Comparison of ENCODE assay signal across 9 cellular contexts in the genomic region with DNA sequence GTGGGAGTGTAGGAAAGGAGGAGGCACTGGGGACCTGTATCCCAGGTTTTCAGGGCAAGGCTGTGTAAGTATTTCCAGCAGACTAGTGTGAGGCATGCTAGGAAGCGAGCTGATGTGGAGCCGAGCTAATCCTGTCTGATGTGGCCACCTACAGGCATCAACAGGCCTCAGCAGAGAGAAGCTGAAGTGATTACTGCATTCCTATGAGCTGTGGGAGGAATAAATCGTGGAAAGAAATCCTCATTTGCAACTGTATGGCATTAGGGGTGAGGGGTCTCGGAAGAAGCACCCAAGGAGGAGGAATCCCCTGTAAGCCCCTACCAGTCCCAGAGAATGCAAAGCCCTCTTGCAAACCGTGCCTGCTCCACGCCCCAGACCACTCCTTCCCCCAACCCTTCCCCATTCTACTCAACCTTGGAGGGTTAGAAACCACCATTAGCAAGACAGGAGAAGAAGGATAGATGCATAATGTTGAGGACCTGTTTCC. TPM values are rescaled to one million over a fixed set of nuclear protein-coding genes. Genes with fewer than 3 reads are reported as not detected.
DNase-seq lines count a peak whose midpoint lies in the region; ATAC-seq, FAIRE-seq and TF ChIP-seq lines count a peak whose summit lies in the region.
"Had no signal": no experiment of that assay in that cellular context is flagged by ENCODE, and none has a peak within 500 bp of the region (broad histone marks: within the 10 kb centered on the region; RNA-seq: fewer than 3 reads in every experiment).

No MANE protein-coding gene starts in this region.

- H3K4me3 Mint-ChIP-seq in natural killer cell treated with Interleukin-12 subunit alpha and Interleukin-12 subunit beta and Interleukin-15 and Interleukin-18, amount 100 ng/mL, for 72 hours: no peak overlapping the region
- H3K4me3 Mint-ChIP-seq: central memory CD8-positive, alpha-beta T cell had no signal

- H3K27me3 ChIP-seq in H1 (replicated peaks in 1 of 4; ENCODE audit: control insufficient read depth in 3 of 4, extremely low read depth in 1 of 4, insufficient read depth in 3 of 4, low read length in 3 of 4): no peaks in the 10 kb centered on the region

- TF ChIP-seq POLR2A in H1 (IDR thresholded peaks at IDR 0.05; ENCODE audit: control extremely low read depth in 1 of 2, low read depth in 2 of 2, low read length in 2 of 2): 0 out of 3 replicates have a peak, but pooled peaks of 1 of the 2 experiments have one; percentile 28

- H3K4me2 ChIP-seq in H1 (ENCODE audit: insufficient read depth in 1 of 2, low read depth in 2 of 2, low read length in 2 of 2): peak overlapping the region; percentile 0 to 51; a peak in 2 of 4 replicates

- no peak overlapping the region for H2BK20ac ChIP-seq in H1 (ENCODE audit: low read length)

- no peak for ATAC-seq in GM21619 (IDR thresholded peaks at IDR 0.05; ENCODE audit: unreplicated experiment)
- ATAC-seq in GM21526 (IDR thresholded peaks at IDR 0.05; ENCODE audit: low FRiP score, unreplicated experiment): no peak
- no peak for ATAC-seq in natural killer cell treated with Interleukin-12 subunit alpha and Interleukin-12 subunit beta and Interleukin-15 and Interleukin-18, amount 100 ng/mL, for 72 hours

- no peak overlapping the region for H3K9ac ChIP-seq in H1 (replicated peaks in 1 of 4; ENCODE audit: extremely low read depth in 1 of 4, low read depth in 3 of 4, low read length in 3 of 4)

- POLR2A ChIA-PET in H1 (lab: Charles Lee; ENCODE audit: partially characterized antibody): interaction anchor here (0.6 to 3.2 kb wide), 7 partner anchors 9 to 184 kb away, joined by 3 to 17 read pairs (median 4); partner anchors contain the start of gene VARS2

- no peaks in the 10 kb centered on the region for H3K4me1 Mint-ChIP-seq in natural killer cell treated with Interleukin-12 subunit alpha and Interleukin-12 subunit beta and Interleukin-15 and Interleukin-18, amount 100 ng/mL, for 72 hours (ENCODE audit: low read depth in 2 of 2)
- H3K4me1 Mint-ChIP-seq: central memory CD8-positive, alpha-beta T cell had no signal

- peak overlapping the region; percentile 40; the same call in 1 of the 2 replicates for H2BK5ac ChIP-seq in H1 (ENCODE audit: low read depth, low read length)

- 0 out of 2 replicates have a peak overlapping the region, but pooled peaks have one; percentile 17 for H2AFZ ChIP-seq in H1 (ENCODE audit: low read length)

- H2BK12ac ChIP-seq in H1 (ENCODE audit: low read depth, low read length): no peak overlapping the region; the same call in 1 of the 2 replicates

- CTCF ChIA-PET in H1 (lab: Charles Lee; ENCODE audit: partially characterized antibody): interaction anchor here (0.6 to 4.4 kb wide), 37 partner anchors 9 to 339 kb away, joined by 3 to 143 read pairs (median 5); partner anchors contain the start of genes DDR1, MUCL3, SFTA2 and VARS2

- H3K27ac ChIP-seq in H1 (ENCODE audit: low read depth, low read length): no peak overlapping the region; the same call in 1 of the 2 replicates

- H3K9me3 ChIP-seq in H1 (ENCODE audit: insufficient read depth in 2 of 2, low read depth in 1 of 2, low read length in 1 of 2): 0 out of 4 replicates have a peak, but pooled peaks cover 0 to 3% of the 10 kb centered on the region in 2 experiments

- H3K56ac ChIP-seq in H1 (replicated peaks; ENCODE audit: insufficient read length, low read depth, low read length): no peak overlapping the region

- TF ChIP-seq RAD21 in H1 (IDR thresholded peaks at IDR 0.05 in 1 of 2, conservative IDR thresholded peaks at IDR 0.05 in 1 of 2; ENCODE audit: low read depth in 2 of 2, low read length in 2 of 2): peak; percentile 85 to 87

- 10% methylated on average over 6 of the region's 6 CpGs; no CpG with 5 or more reads in 1 of the 2 experiments for whole genome bisulfite sequencing in H1 (ENCODE audit: extremely low coverage in 1 of 2, insufficient coverage in 1 of 2, insufficient read length in 1 of 2, insufficient replicate concordance in 2 of 2, low coverage in 1 of 2, low lambda C conversion rate in 2 of 2, missing lambda C conversion rate in 1 of 2), 2 experiments

- DNase-seq in NCI-H345 (lab: John Stamatoyannopoulos, UW) (peak; percentile 19), NCI-H345 treated with DMSO at 0.1 percent for 48 hours (lab: John Stamatoyannopoulos, UW; ENCODE audit: unreplicated experiment) (no peak), NCI-H226 (peak; percentile 74), H1 (ENCODE audit: low read depth in 1 of 2, low spot score in 2 of 2) (peak; percentile 52 to 53), mucosa of gallbladder (ENCODE audit: low spot score) (peak; percentile 55)
- no peak for DNase-seq in natural killer cell treated with Interleukin-12 subunit alpha and Interleukin-12 subunit beta and Interleukin-15 and Interleukin-18, amount 100 ng/mL, for 72 hours (ENCODE audit: low spot score)

- no peaks in the 10 kb centered on the region for H3K79me2 ChIP-seq in H1 (ENCODE audit: control insufficient read depth in 1 of 2, insufficient read depth in 2 of 2, low read length in 2 of 2)

- no peak overlapping the region for H4K91ac ChIP-seq in H1 (replicated peaks; ENCODE audit: insufficient read length, low read length)

- TF ChIP-seq CTCF in H1 (IDR thresholded peaks at IDR 0.05; ENCODE audit: control extremely low read depth in 1 of 3, insufficient read depth in 1 of 3, low read depth in 1 of 3, low read length in 3 of 3): peak; percentile 63 to 87 (median 83)

- H3K4me1 ChIP-seq in H1 (replicated peaks in 1 of 4; ENCODE audit: control insufficient read depth in 3 of 4, insufficient read depth in 4 of 4, low read length in 3 of 4): peaks cover 3 to 15% (median 7%) of the 10 kb centered on the region in 4 experiments; a peak in 6 of 7 replicates

- H3K4ac ChIP-seq in H1 (replicated peaks; ENCODE audit: insufficient read length, low read depth, low read length): no peak overlapping the region

- no peak overlapping the region for H2BK15ac ChIP-seq in H1 (ENCODE audit: low read length)

- H3K23ac ChIP-seq in H1 (ENCODE audit: insufficient read length): no peak overlapping the region

- no peaks in the 10 kb centered on the region for H4K20me1 ChIP-seq in H1 (replicated peaks in 1 of 2; ENCODE audit: control insufficient read depth in 1 of 2, insufficient read depth in 2 of 2, low read length in 2 of 2)

- H3K23me2 ChIP-seq in H1 (ENCODE audit: low read depth, low read length): no peaks in the 10 kb centered on the region

- no peaks in the 10 kb centered on the region for H3K36me3 ChIP-seq in H1 (ENCODE audit: control insufficient read depth in 2 of 4, insufficient read depth in 4 of 4, low read length in 3 of 4)

- no peak overlapping the region for H3K27ac Mint-ChIP-seq in natural killer cell treated with Interleukin-12 subunit alpha and Interleukin-12 subunit beta and Interleukin-15 and Interleukin-18, amount 100 ng/mL, for 72 hours

- FAIRE-seq in H1 (lab: Jason Lieb, UNC): peak; percentile 95

- no peak overlapping the region for H3K14ac ChIP-seq in H1 (ENCODE audit: insufficient read length)

- no peaks in the 10 kb centered on the region for H3K79me1 ChIP-seq in H1 (ENCODE audit: low read depth, low read length)

- no peaks in the 10 kb centered on the region for H3K9me3 Mint-ChIP-seq in natural killer cell treated with Interleukin-12 subunit alpha and Interleukin-12 subunit beta and Interleukin-15 and Interleukin-18, amount 100 ng/mL, for 72 hours
- H3K9me3 Mint-ChIP-seq: central memory CD8-positive, alpha-beta T cell had no signal

- H4K5ac ChIP-seq in H1 (ENCODE audit: insufficient read length, low read depth, low read length): no peak overlapping the region

- H3K18ac ChIP-seq in H1 (ENCODE audit: extremely low read depth, low read length): peak overlapping the region; percentile 43; the same call in 1 of the 2 replicates

- H2AK5ac ChIP-seq in H1 (ENCODE audit: low read depth, low read length): no peak overlapping the region

- TF ChIP-seq EP300 in H1 (IDR thresholded peaks at IDR 0.05; ENCODE audit: borderline replicate concordance in 1 of 2, low read depth in 2 of 2, low read length in 2 of 2): peak in 1 of 2 experiments; percentile 35; a peak in 1 of 3 replicates

- H3K4me3 ChIP-seq in H1 (ENCODE audit: extremely low read depth in 1 of 4, insufficient read depth in 2 of 4, low read depth in 3 of 4, low read length in 4 of 4): peak overlapping the region in 2 of 4 experiments; percentile 8 to 10; a peak in 2 of 8 replicates

- H2BK120ac ChIP-seq in H1 (replicated peaks; ENCODE audit: low read depth, low read length): no peak overlapping the region

- no peak overlapping the region for H4K8ac ChIP-seq in H1 (ENCODE audit: extremely low read depth, insufficient read depth, low read length)

- no peaks in the 10 kb centered on the region for H3K36me3 Mint-ChIP-seq in natural killer cell treated with Interleukin-12 subunit alpha and Interleukin-12 subunit beta and Interleukin-15 and Interleukin-18, amount 100 ng/mL, for 72 hours

- no peaks in the 10 kb centered on the region for H3K27me3 Mint-ChIP-seq in natural killer cell treated with Interleukin-12 subunit alpha and Interleukin-12 subunit beta and Interleukin-15 and Interleukin-18, amount 100 ng/mL, for 72 hours
- H3K27me3 Mint-ChIP-seq: central memory CD8-positive, alpha-beta T cell had no signal

RNA-seq across cellular contexts. Expression of gene C6orf15, which starts 41.6 kb away (rescaled TPM):
- not detected in 2 replicates for total RNA-seq in H1 (2021; fragmentation: NEBNext Ultra II Directional; extraction: Animal tissue kit (Norgen Biotek cat#: 25700))
- polyA plus RNA-seq in H1 (2011; rRNA removed): 0.06 TPM in 1 of 2 replicates, not detected in the other
- not detected for polyA plus RNA-seq in H1 (2011; cell fraction: cytosol; rRNA removed)
- polyA plus RNA-seq in H1 (2011; cell fraction: nucleus; rRNA removed): 0.30 TPM
- polyA plus RNA-seq in H1 (2012, experiment 1 of 2): not detected in 4 replicates
- polyA plus RNA-seq in H1 (2012, experiment 2 of 2): not detected
- polyA plus RNA-seq in H1 (2013, experiment 1 of 2): 0.06 TPM
- not detected for polyA plus RNA-seq in H1 (2013, experiment 2 of 2)
- 0.25 TPM in 1 of 2 replicates, not detected in the other for polyA minus RNA-seq in H1 (2011; rRNA and poly(A)+ RNA removed)
- polyA minus RNA-seq in H1 (2011; cell fraction: cytosol; rRNA and poly(A)+ RNA removed): 1.0 TPM
- polyA minus RNA-seq in H1 (2011; cell fraction: nucleus; rRNA and poly(A)+ RNA removed): not detected
- total RNA-seq in mucosa of gallbladder: not detected
- not detected for total RNA-seq in natural killer cell treated with Interleukin-12 subunit alpha and Interleukin-12 subunit beta and Interleukin-15 and Interleukin-18, amount 100 ng/mL, for 72 hours

RNA-seq across cellular contexts. Expression of gene PSORS1C1, which starts 43.8 kb away (rescaled TPM):
- total RNA-seq in H1 (2021; fragmentation: NEBNext Ultra II Directional; extraction: Animal tissue kit (Norgen Biotek cat#: 25700)): 0.36 and 0.52 TPM in 2 replicates
- polyA plus RNA-seq in H1 (2011; rRNA removed): 0.12 and 0.30 TPM in 2 replicates
- polyA plus RNA-seq in H1 (2011; cell fraction: cytosol; rRNA removed): 0.37 TPM
- polyA plus RNA-seq in H1 (2011; cell fraction: nucleus; rRNA removed): 1.7 TPM
- polyA plus RNA-seq in H1 (2012, experiment 1 of 2): 0.20 to 0.64 TPM (median 0.48 TPM) in 4 replicates
- polyA plus RNA-seq in H1 (2012, experiment 2 of 2): not detected
- 0.12 TPM for polyA plus RNA-seq in H1 (2013, experiment 1 of 2)
- 0.55 TPM for polyA plus RNA-seq in H1 (2013, experiment 2 of 2)
- polyA minus RNA-seq in H1 (2011; rRNA and poly(A)+ RNA removed): 0.09 TPM in 1 of 2 replicates, not detected in the other
- not detected for polyA minus RNA-seq in H1 (2011; cell fraction: cytosol; rRNA and poly(A)+ RNA removed)
- not detected for polyA minus RNA-seq in H1 (2011; cell fraction: nucleus; rRNA and poly(A)+ RNA removed)
- total RNA-seq in mucosa of gallbladder: 11.0 TPM
- total RNA-seq in natural killer cell treated with Interleukin-12 subunit alpha and Interleukin-12 subunit beta and Interleukin-15 and Interleukin-18, amount 100 ng/mL, for 72 hours: not detected

RNA-seq across cellular contexts. Expression of gene CDSN, which starts 49.5 kb away (rescaled TPM):
- total RNA-seq in H1 (2021; fragmentation: NEBNext Ultra II Directional; extraction: Animal tissue kit (Norgen Biotek cat#: 25700)): not detected in 2 replicates
- polyA plus RNA-seq in H1 (2011; rRNA removed): not detected in 2 replicates
- polyA plus RNA-seq in H1 (2011; cell fraction: cytosol; rRNA removed): not detected
- polyA plus RNA-seq in H1 (2011; cell fraction: nucleus; rRNA removed): not detected
- polyA plus RNA-seq in H1 (2012, experiment 1 of 2): not detected in 4 replicates
- not detected for polyA plus RNA-seq in H1 (2012, experiment 2 of 2)
- polyA plus RNA-seq in H1 (2013, experiment 1 of 2): not detected
- not detected for polyA plus RNA-seq in H1 (2013, experiment 2 of 2)
- not detected in 2 replicates for polyA minus RNA-seq in H1 (2011; rRNA and poly(A)+ RNA removed)
- not detected for polyA minus RNA-seq in H1 (2011; cell fraction: cytosol; rRNA and poly(A)+ RNA removed)
- not detected for polyA minus RNA-seq in H1 (2011; cell fraction: nucleus; rRNA and poly(A)+ RNA removed)
- total RNA-seq in mucosa of gallbladder: 0.17 TPM
- not detected for total RNA-seq in natural killer cell treated with Interleukin-12 subunit alpha and Interleukin-12 subunit beta and Interleukin-15 and Interleukin-18, amount 100 ng/mL, for 72 hours

Comparison
In these comparisons a context has a peak if more than half of its experiments do, and no peak if none do; other contexts are left out.
1. DNase-seq: peak in NCI-H345 (single experiment), NCI-H226 (single experiment), H1 (2 of 2) and mucosa of gallbladder (single experiment); none in NCI-H345 treated with DMSO at 0.1 percent for 48 hours (single experiment) and natural killer cell treated with Interleukin-12 subunit alpha and Interleukin-12 subunit beta and Interleukin-15 and Interleukin-18, amount 100 ng/mL, for 72 hours (single experiment).